Comparison of ENCODE assay signal across 8 cellular contexts in the genomic region with DNA sequence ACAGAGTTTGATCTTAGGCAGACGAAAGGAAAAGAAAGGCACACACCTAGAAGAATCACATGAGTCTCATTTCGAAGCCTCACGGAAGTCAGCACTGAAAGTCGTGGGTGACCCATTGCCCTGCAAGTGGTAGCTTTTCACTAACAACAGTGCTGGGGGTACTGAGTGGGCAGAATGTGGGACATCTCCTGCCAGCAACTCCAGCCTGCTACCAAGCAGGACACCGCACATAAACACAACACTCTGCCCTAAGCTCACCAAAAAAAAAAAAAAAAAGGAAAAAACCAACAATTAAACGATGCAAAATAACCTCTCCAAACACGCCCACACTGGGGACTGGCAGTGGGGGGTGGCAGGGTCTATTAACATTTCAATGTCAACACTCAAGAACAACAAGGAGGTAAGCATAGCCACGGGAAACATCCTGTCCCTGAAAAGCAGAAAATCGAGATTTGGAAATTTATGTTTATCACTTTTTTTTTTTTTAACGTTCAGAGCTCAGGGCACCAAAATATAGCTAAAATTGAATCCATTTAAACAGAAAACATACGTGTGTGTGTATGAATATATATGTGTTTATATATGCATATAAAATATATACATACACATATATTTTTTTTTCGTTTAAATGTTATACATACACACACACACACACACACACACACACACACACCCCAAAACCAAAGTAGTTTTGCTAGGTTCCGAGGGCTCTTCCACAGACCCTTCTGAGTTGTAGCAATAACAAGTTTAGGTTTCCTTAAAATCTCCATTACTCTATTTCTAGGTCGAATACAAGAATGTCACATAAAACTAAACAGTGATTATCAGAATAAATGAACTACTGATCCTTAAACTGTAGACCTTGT. TPM values are rescaled to one million over a fixed set of nuclear protein-coding genes. Genes with fewer than 3 reads are reported as not detected.
DNase-seq lines count a peak whose midpoint lies in the region; ATAC-seq, FAIRE-seq and TF ChIP-seq lines count a peak whose summit lies in the region.

No MANE protein-coding gene starts in this region.

- H3K27me3 ChIP-seq in keratinocyte (ENCODE audit: control insufficient read depth, extremely low read depth, insufficient read depth, low read length): no peaks in the 10 kb centered on the region

- dilution Hi-C loops in keratinocyte (cut with MboI; ENCODE audit: extremely low pct_ligation_motif_present, low sequenced_read_pairs): no loop called here

- in situ Hi-C loops in astrocyte of the cerebellum (cut with HindIII; ENCODE audit: low sequenced_read_pairs): no loop called here

- peak overlapping the region; percentile 56 for H2AFZ ChIP-seq in keratinocyte (ENCODE audit: control insufficient read depth, low read length)

- no peaks in the 10 kb centered on the region for H3K9me1 ChIP-seq in keratinocyte (ENCODE audit: control insufficient read depth, extremely low read depth, insufficient read depth, low read length)

- DNase-seq in activated naive CD4-positive, alpha-beta T cell treated with Interleukin-2 at 50 U/mL for 16 hours: peak; percentile 32
- DNase-seq in activated naive CD4-positive, alpha-beta T cell (lab: John Stamatoyannopoulos, UW): no peak
- DNase-seq in NCI-H345 (lab: John Stamatoyannopoulos, UW): peak; percentile 15
- no peak for DNase-seq in astrocyte of the cerebellum (ENCODE audit: low read depth)
- no peak for DNase-seq in keratinocyte (ENCODE audit: low read depth, low spot score)
- DNase-seq in stimulated activated CD8-positive, alpha-beta memory T cell treated with anti-CD3 and anti-CD28 coated beads, Interleukin-4, amount 100 ng/mL, for 48 hours: peak; percentile 48
- DNase-seq in NCI-H1092 treated with DMSO at 0.1 percent for 48 hours (lab: John Stamatoyannopoulos, UW): no peak

- H3K9me3 ChIP-seq in keratinocyte (ENCODE audit: control insufficient read depth, low read depth, low read length): no peaks in the 10 kb centered on the region

- H3K9ac ChIP-seq in keratinocyte (ENCODE audit: control insufficient read depth, extremely low read depth, insufficient read depth, low read length): peak overlapping the region; percentile 98

- peak overlapping the region; percentile 97 for H3K4me2 ChIP-seq in keratinocyte (ENCODE audit: control insufficient read depth, extremely low read depth, insufficient read depth, low read depth, low read length)

- H3K4me1 ChIP-seq in keratinocyte (ENCODE audit: control insufficient read depth, extremely low read depth, insufficient read depth, low read length): peaks cover 10% of the 10 kb centered on the region

- no peaks in the 10 kb centered on the region for H4K20me1 ChIP-seq in keratinocyte (ENCODE audit: control insufficient read depth, extremely low read depth, insufficient read depth, low read length)

- H3K79me2 ChIP-seq in keratinocyte (ENCODE audit: control insufficient read depth, insufficient read depth, low read length): peaks cover 66% of the 10 kb centered on the region

- H3K36me3 ChIP-seq in keratinocyte (ENCODE audit: control insufficient read depth in 2 of 2, extremely low read depth in 1 of 2, insufficient read depth in 2 of 2, low read length in 2 of 2): no peaks in the 10 kb centered on the region

- H3K4me3 ChIP-seq in astrocyte of the cerebellum (ENCODE audit: low read depth, low read length): peak overlapping the region; percentile 83
- H3K4me3 ChIP-seq in keratinocyte (ENCODE audit: control insufficient read depth in 2 of 3, extremely low read depth in 1 of 3, insufficient read depth in 2 of 3, low read depth in 1 of 3, low read length in 3 of 3): peak overlapping the region; percentile 53 to 94 (median 92)

- TF ChIP-seq CTCF in astrocyte of the cerebellum (IDR thresholded peaks at IDR 0.05; ENCODE audit: low read depth, low read length, missing control alignments) (no peak), keratinocyte (optimal IDR thresholded peaks at IDR 0.05 in 1 of 3, IDR thresholded peaks at IDR 0.05 in 1 of 3, conservative IDR thresholded peaks at IDR 0.05 in 1 of 3; ENCODE audit: extremely low read depth in 1 of 3, insufficient read depth in 2 of 3, low read length in 3 of 3) (no peak)

- FAIRE-seq in keratinocyte (lab: Jason Lieb, UNC): peak; percentile 51

- peak overlapping the region; percentile 96 for H3K27ac ChIP-seq in keratinocyte (ENCODE audit: control insufficient read depth, insufficient read depth, low read length)

- no peak for ATAC-seq in HG02884 (IDR thresholded peaks at IDR 0.05; ENCODE audit: unreplicated experiment)

RNA-seq across cellular contexts. Expression of a gene that starts 2.1 kb away (rescaled TPM):
- polyA plus RNA-seq in keratinocyte: 4.1 to 6.4 TPM (median 4.6 TPM) in 3 replicates
- 4.0 TPM for polyA plus RNA-seq in keratinocyte (2011; ENCODE audit: low read depth)
- polyA plus RNA-seq in keratinocyte (2011; cell fraction: cytosol; rRNA removed): 1.8 and 2.3 TPM in 2 replicates
- polyA plus RNA-seq in keratinocyte (2011; cell fraction: nucleus; rRNA removed): 10.5 and 11.5 TPM in 2 replicates
- 2.4 and 4.1 TPM in 2 replicates for polyA plus RNA-seq in keratinocyte (2012; ENCODE audit: low replicate concordance)
- polyA minus RNA-seq in keratinocyte: 23.7 to 37.6 TPM (median 36.7 TPM) in 3 replicates
- 10.4 TPM for polyA minus RNA-seq in keratinocyte (2011; cell fraction: cytosol; rRNA and poly(A)+ RNA removed)
- 23.0 and 38.2 TPM in 2 replicates for polyA minus RNA-seq in keratinocyte (2011; cell fraction: nucleus; rRNA and poly(A)+ RNA removed)

Comparison
In these comparisons a context has a peak if more than half of its experiments do, and no peak if none do; other contexts are left out.
1. DNase-seq: peak in activated naive CD4-positive, alpha-beta T cell treated with Interleukin-2 at 50 U/mL for 16 hours (single experiment), NCI-H345 (single experiment) and stimulated activated CD8-positive, alpha-beta memory T cell treated with anti-CD3 and anti-CD28 coated beads, Interleukin-4, amount 100 ng/mL, for 48 hours (single experiment); none in activated naive CD4-positive, alpha-beta T cell (0 of 4), astrocyte of the cerebellum (single experiment), keratinocyte (single experiment) and NCI-H1092 treated with DMSO at 0.1 percent for 48 hours (single experiment).